In genomic region chr5:150534811-150535210, GRCh38 we compare ENCODE assay signal across 13 cellular contexts. TPM values are rescaled to one million over a fixed set of nuclear protein-coding genes. Genes with fewer than 3 reads are reported as not detected.
DNase-seq lines count a peak whose midpoint lies in the region; FAIRE-seq and TF ChIP-seq lines count a peak whose summit lies in the region.
"Had no signal": no experiment of that assay in that cellular context is flagged by ENCODE, and none has a peak within 500 bp of the region (broad histone marks: within the 10 kb centered on the region; RNA-seq: fewer than 3 reads in every experiment).

No MANE protein-coding gene starts in this region.

- H3K27me3 Mint-ChIP-seq in endothelial cell (ENCODE audit: unreplicated experiment): peaks cover 12% of the 10 kb centered on the region

- no peak overlapping the region for H2AFZ ChIP-seq in trophoblast cell (ENCODE audit: insufficient read depth, low read length, poor library complexity)

- no peak overlapping the region for H3K14ac ChIP-seq in trophoblast cell (ENCODE audit: low read length)

- H3K18ac ChIP-seq in trophoblast cell (ENCODE audit: low read length): no peak overlapping the region

- peak overlapping the region; percentile 9 for H3K4ac ChIP-seq in trophoblast cell (ENCODE audit: low read depth, low read length)

- FAIRE-seq in frontal cortex (lab: Jason Lieb, UNC): no peak

- TF ChIP-seq CTCF in endothelial cell (IDR thresholded peaks at IDR 0.05; ENCODE audit: unreplicated experiment) (no peak), thyroid gland (IDR thresholded peaks at IDR 0.05) (no peak)

- intact Hi-C loops in thyroid gland (cut with DNase I): no loop called here

- peaks cover 62 to 83% of the 10 kb centered on the region in 2 experiments for H3K36me3 ChIP-seq in trophoblast cell (ENCODE audit: control insufficient read depth in 1 of 2, insufficient read depth in 2 of 2, low read length in 2 of 2)
- peaks cover 44 to 49% of the 10 kb centered on the region in 2 donors for H3K36me3 ChIP-seq in thyroid gland

- no peak overlapping the region for H3K27ac ChIP-seq in trophoblast cell (ENCODE audit: low read depth, low read length)
- H3K27ac ChIP-seq in thyroid gland: peak overlapping the region in 2 of 3 donors; percentile 8 to 21
- H3K27ac ChIP-seq: 22Rv1 had no signal

- DNase-seq in HT-29 (ENCODE audit: low spot score) (peak; percentile 49), endothelial cell (ENCODE audit: low spot score) (no peak), trophoblast cell (no peak), thyroid gland (no peak), NOMO-1 (lab: John Stamatoyannopoulos, UW; ENCODE audit: unreplicated experiment in 2 of 2) (no peak), NCI-H226 (no peak), frontal cortex (ENCODE audit: low spot score in 2 of 2) (no peak)
- DNase-seq: Caco-2; CD8-positive, alpha-beta T cell; HCEC 1CT; HFFc6 had no signal

- H3K9ac ChIP-seq in trophoblast cell (ENCODE audit: low read length): no peak overlapping the region

- no peak overlapping the region for H2BK120ac ChIP-seq in trophoblast cell (ENCODE audit: insufficient read depth, low read length, poor library complexity)

- no peak overlapping the region for H2BK5ac ChIP-seq in trophoblast cell (ENCODE audit: low read depth, low read length, poor library complexity)

- no peak overlapping the region for H4K8ac ChIP-seq in trophoblast cell (ENCODE audit: low read depth, low read length)

- H3K79me1 ChIP-seq in trophoblast cell (ENCODE audit: low read length): no peaks in the 10 kb centered on the region

- no peak overlapping the region for H4K91ac ChIP-seq in trophoblast cell (ENCODE audit: low read depth, low read length)

- H3K4me3 ChIP-seq in trophoblast cell (ENCODE audit: low read depth, low read length) (no peak overlapping the region), thyroid gland (replicated peaks in 1 of 3) (no peak overlapping the region)

- H4K12ac ChIP-seq in trophoblast cell (ENCODE audit: low read depth, low read length): no peak overlapping the region

- no peak overlapping the region for H2AK5ac ChIP-seq in trophoblast cell (ENCODE audit: low read length)

- no peaks in the 10 kb centered on the region for H3K4me1 ChIP-seq in trophoblast cell (ENCODE audit: control insufficient read depth in 1 of 2, insufficient read depth in 2 of 2, low read length in 2 of 2)
- H3K4me1 ChIP-seq in thyroid gland: peaks cover under 1 to 28% of the 10 kb centered on the region in 2 donors
- H3K4me1 ChIP-seq: Caco-2 had no signal

- H3K9me3 ChIP-seq in trophoblast cell (ENCODE audit: insufficient read depth, low read depth, low read length): peaks cover 3% of the 10 kb centered on the region
- H3K9me3 ChIP-seq in thyroid gland: no peaks in the 10 kb centered on the region
- H3K9me3 ChIP-seq: Caco-2 had no signal

- H2BK12ac ChIP-seq in trophoblast cell (ENCODE audit: low read length): no peak overlapping the region

- H3K27me3 ChIP-seq in trophoblast cell (ENCODE audit: insufficient read depth, low read length) (no peaks in the 10 kb centered on the region), thyroid gland (no peaks in the 10 kb centered on the region)

- no peaks in the 10 kb centered on the region for H3K79me2 ChIP-seq in trophoblast cell (ENCODE audit: control insufficient read depth, insufficient read depth, low read length, poor library complexity)

- H3K36me3 Mint-ChIP-seq in endothelial cell (ENCODE audit: low read depth, unreplicated experiment): peaks cover 54% of the 10 kb centered on the region
- H3K36me3 Mint-ChIP-seq: CD8-positive, alpha-beta T cell had no signal

- H3K9me3 Mint-ChIP-seq in endothelial cell (ENCODE audit: unreplicated experiment): no peaks in the 10 kb centered on the region
- H3K9me3 Mint-ChIP-seq: CD8-positive, alpha-beta T cell; HFFc6 had no signal

- no peak for TF ChIP-seq POLR2A in thyroid gland (IDR thresholded peaks at IDR 0.05)

- no peak overlapping the region for H3K23ac ChIP-seq in trophoblast cell (ENCODE audit: low read length)

- H3K4me3 Mint-ChIP-seq in endothelial cell (ENCODE audit: unreplicated experiment): peak overlapping the region; percentile 65
- H3K4me3 Mint-ChIP-seq: CD14-positive monocyte; CD8-positive, alpha-beta T cell; HFFc6 had no signal

- no CpG with 5 or more reads among the region's 9 CpGs for WGBS in trophoblast cell (ENCODE audit: extremely low coverage, insufficient coverage, insufficient read length)
- 89 to 97% methylated on average over 8 to 9 of the region's 9 CpGs for WGBS in thyroid gland, 2 donors

- H3K4me2 ChIP-seq in trophoblast cell (ENCODE audit: low read length): no peak overlapping the region

- H3K27ac Mint-ChIP-seq in endothelial cell (ENCODE audit: unreplicated experiment): peak overlapping the region; percentile 18
- H3K27ac Mint-ChIP-seq: CD8-positive, alpha-beta T cell; HFFc6 had no signal

- no peaks in the 10 kb centered on the region for H3K4me1 Mint-ChIP-seq in endothelial cell (ENCODE audit: unreplicated experiment)
- H3K4me1 Mint-ChIP-seq: CD14-positive monocyte had no signal

RNA-seq across cellular contexts. Expression of gene NDST1, which starts 26.9 kb away (rescaled TPM):
- total RNA-seq in HT-29 (2014; rRNA removed; shearing (Covaris generic)): 6.9 and 11.0 TPM in 2 replicates
- 178 TPM for total RNA-seq in endothelial cell (ENCODE audit: unreplicated experiment)
- 98.1 and 98.9 TPM in 2 replicates for polyA plus RNA-seq in trophoblast cell (2013)
- total RNA-seq in thyroid gland: 100 to 1,000 TPM in 2 of 4 donors, 10 to 100 TPM in 2; 84.9 to 171 (median 113) TPM
- 16.3 TPM for total RNA-seq in frontal cortex
